Comparison of ENCODE assay signal across 18 cellular contexts in genomic region chr10:30038961-30039536, GRCh38.
"Had no signal": no experiment of that assay in that cellular context is flagged by ENCODE, and none has a peak within 500 bp of the region (broad histone marks: within the 10 kb centered on the region; RNA-seq: fewer than 3 reads in every experiment).

No MANE protein-coding gene starts in this region.

- H3K4me1 ChIP-seq: prostate gland, suprapubic skin, vagina had no signal

- H3K27ac ChIP-seq: body of pancreas, prostate gland, spleen, suprapubic skin, tibial nerve, vagina had no signal

- FAIRE-seq: keratinocyte had no signal

- H3K9me3 Mint-ChIP-seq: activated CD4-positive, alpha-beta memory T cell treated with anti-CD3 and anti-CD28 coated beads for 36 hours; activated naive CD8-positive, alpha-beta T cell treated with anti-CD3 and anti-CD28 coated beads, Interleukin-2, amount 50 U/mL, for 24 hours; mesothelial cell of epicardium; natural killer cell had no signal

- H3K27me3 ChIP-seq: body of pancreas, gastroesophageal sphincter, suprapubic skin, tibial nerve, vagina had no signal

- DNase-seq: activated CD4-positive, alpha-beta memory T cell treated with anti-CD3 and anti-CD28 coated beads for 36 hours; activated CD4-positive, alpha-beta T cell treated with anti-CD3 and anti-CD28 coated beads for 48 hours; activated gamma-delta T cell; activated naive CD4-positive, alpha-beta T cell treated with anti-CD3 and anti-CD28 coated beads, Interleukin-2, amount 50 U/mL, for 16 hours; activated naive CD8-positive, alpha-beta T cell treated with anti-CD3 and anti-CD28 coated beads, Interleukin-2, amount 50 U/mL, for 24 hours; effector CD8-positive, alpha-beta T cell; natural killer cell; spleen; stimulated activated CD4-positive, alpha-beta T cell treated with anti-CD3 and anti-CD28 coated beads, Interleukin-4, amount 100 ng/mL, for 24 hours; stimulated activated naive CD4-positive, alpha-beta T cell treated with Interleukin-2 at 50 U/mL for 16 hours had no signal

- H3K27ac Mint-ChIP-seq: activated CD4-positive, alpha-beta memory T cell treated with anti-CD3 and anti-CD28 coated beads for 36 hours; activated naive CD8-positive, alpha-beta T cell treated with anti-CD3 and anti-CD28 coated beads, Interleukin-2, amount 50 U/mL, for 24 hours; mesothelial cell of epicardium; natural killer cell had no signal

- H3K36me3 Mint-ChIP-seq: activated CD4-positive, alpha-beta memory T cell treated with anti-CD3 and anti-CD28 coated beads for 36 hours; natural killer cell had no signal

- H3K9me3 ChIP-seq: body of pancreas, gastroesophageal sphincter, prostate gland, spleen, suprapubic skin, tibial nerve, vagina had no signal

- H3K4me3 ChIP-seq: body of pancreas, gastroesophageal sphincter, prostate gland, spleen, suprapubic skin, tibial nerve, vagina had no signal

- H3K36me3 ChIP-seq: prostate gland, spleen, suprapubic skin, vagina had no signal

- H3K4me3 Mint-ChIP-seq: activated CD4-positive, alpha-beta memory T cell treated with anti-CD3 and anti-CD28 coated beads for 36 hours; activated naive CD8-positive, alpha-beta T cell treated with anti-CD3 and anti-CD28 coated beads, Interleukin-2, amount 50 U/mL, for 24 hours; mesothelial cell of epicardium; natural killer cell had no signal
